In genomic region chr5:139566611-139567010, GRCh38 we compare ENCODE assay signal across 1 cellular context.
TF ChIP-seq lines count a peak whose summit lies in the region.

No MANE protein-coding gene starts in this region.

TF ChIP-seq in IMR-90, 13 proteins besides CTCF, POLR2A, EP300 and RAD21:
- peak; percentile 18; the same call in 1 of the 2 replicates for TF ChIP-seq CEBPB (IDR thresholded peaks at IDR 0.05; ENCODE audit: low read depth, low read length)
- TF ChIP-seq RFX5 (IDR thresholded peaks at IDR 0.05; ENCODE audit: low read depth, low read length) = no peak
TF ChIP-seq in IMR-90: peak in this region for 1.
